Comparison of ENCODE assay signal across 17 cellular contexts in the genomic region with DNA sequence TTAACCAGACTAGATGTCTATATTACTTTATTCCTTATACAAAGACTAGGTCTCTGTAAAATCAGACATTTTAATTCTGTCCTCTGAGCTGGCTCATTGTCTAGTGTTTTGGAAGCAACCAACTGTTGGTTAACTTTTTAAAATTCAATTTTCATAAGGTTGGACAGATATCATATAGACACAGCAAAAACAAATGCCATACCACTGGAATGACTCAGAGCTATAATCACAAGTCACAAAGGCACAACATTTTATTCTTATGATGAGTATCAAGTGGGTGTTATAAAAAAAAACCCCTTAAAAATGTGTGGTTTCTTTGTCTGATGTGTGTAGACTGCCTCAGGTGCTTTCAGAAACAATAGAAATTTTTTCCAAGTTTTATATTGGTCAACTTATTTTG.
A peak's percentile ranks its signal among the peaks of the same experiment; 100 is the strongest.
DNase-seq lines count a peak whose midpoint lies in the region; ATAC-seq and TF ChIP-seq lines count a peak whose summit lies in the region.
"Had no signal": no experiment of that assay in that cellular context is flagged by ENCODE, and none has a peak within 500 bp of the region (broad histone marks: within the 10 kb centered on the region; RNA-seq: fewer than 3 reads in every experiment).

No MANE protein-coding gene starts in this region.

- H3K9me3 ChIP-seq in PC-3 (ENCODE audit: low read length) (no peaks in the 10 kb centered on the region), osteoblast (ENCODE audit: low read depth, low read length) (no peaks in the 10 kb centered on the region)
- H3K9me3 ChIP-seq: pancreas had no signal

- peak; percentile 85 for DNase-seq in EH (ENCODE audit: low read depth)
- DNase-seq in PC-3 = peak; percentile 81
- peak; percentile 80 for DNase-seq in choroid plexus epithelial cell (ENCODE audit: low read depth)
- DNase-seq in osteoblast (ENCODE audit: insufficient read length, low spot score, missing footprints) = no peak
- no peak for DNase-seq in stimulated activated CD4-positive, alpha-beta T cell treated with anti-CD3 and anti-CD28 coated beads, Interleukin-2, amount 100 ng/mL, for 24 hours
- DNase-seq in C1 segment of cervical spinal cord (lab: John Stamatoyannopoulos, UW) = no peak
- DNase-seq in amygdala (lab: John Stamatoyannopoulos, UW) = no peak
- DNase-seq in islet precursor cell = no peak
- DNase-seq: activated CD8-positive, alpha-beta memory T cell treated with anti-CD3 and anti-CD28 coated beads, Interleukin-2, amount 10 ng/mL, durations not matched to agents 7 days and 5 days; activated naive CD4-positive, alpha-beta T cell treated with anti-CD3 and anti-CD28 coated beads, Interleukin-2, amount 10 ng/mL, durations not matched to agents 7 days and 5 days; CD8-positive, alpha-beta T cell; hippocampal formation; MV-4-11; OCI-M1; pancreas had no signal

- no peaks in the 10 kb centered on the region for H3F3A ChIP-seq in PC-3 (ENCODE audit: low read length, unreplicated experiment)

- H2AFZ ChIP-seq in PC-3 (ENCODE audit: low read length) (no peak overlapping the region), osteoblast (ENCODE audit: low read length) (no peak overlapping the region)

- H3K9me2 ChIP-seq in PC-3 (replicated peaks; ENCODE audit: low read length) = no peaks in the 10 kb centered on the region

- H3K27ac ChIP-seq in PC-3 (ENCODE audit: low read length) (peak overlapping the region; percentile 49), osteoblast (ENCODE audit: low read depth, low read length) (peak overlapping the region; percentile 71)
- H3K27ac ChIP-seq: pancreas had no signal

- intact Hi-C loops in PC-3 (cut with micrococcal nuclease) = loop anchor here (5.0 to 10.0 kb wide), 2 partner anchors 149 to 294 kb away; a partner anchor contains a TSS

- H3K36me3 ChIP-seq in PC-3 (ENCODE audit: low read depth, low read length) (no peaks in the 10 kb centered on the region), osteoblast (ENCODE audit: insufficient read depth, low read length) (no peaks in the 10 kb centered on the region)
- H3K36me3 ChIP-seq: pancreas had no signal

- peaks cover 30% of the 10 kb centered on the region for H3K4me1 ChIP-seq in PC-3 (ENCODE audit: insufficient read depth, low read length)
- H3K4me1 ChIP-seq in osteoblast (ENCODE audit: insufficient read depth, low read length) = peaks cover 48% of the 10 kb centered on the region

- H3K4me2 ChIP-seq in PC-3 (ENCODE audit: low read length) (peak overlapping the region; percentile 17; the same call in 1 of the 2 replicates), osteoblast (ENCODE audit: insufficient read depth, low read length) (no peak overlapping the region)

- TF ChIP-seq CTCF in PC-3 (conservative IDR thresholded peaks at IDR 0.05; ENCODE audit: low read depth, low read length) (no peak), choroid plexus epithelial cell (conservative IDR thresholded peaks at IDR 0.05; ENCODE audit: low read depth, low read length) (no peak), osteoblast (IDR thresholded peaks at IDR 0.05; ENCODE audit: extremely low read depth, low read depth, low read length) (no peak)

- peak; percentile 89 for ATAC-seq in PC-3
- ATAC-seq: activated CD8-positive, alpha-beta memory T cell treated with anti-CD3 and anti-CD28 coated beads, Interleukin-2, amount 10 ng/mL, durations not matched to agents 7 days and 5 days; CD8-positive, alpha-beta T cell; pancreas; stimulated activated effector memory CD8-positive, alpha-beta T cell treated with anti-CD3 and anti-CD28 coated beads, Interleukin-12 subunit alpha, Interleukin-12 subunit beta, amount 100 ng/mL, for 72 hours had no signal

- H3K9ac ChIP-seq in PC-3 (ENCODE audit: low read length) = no peak overlapping the region

- no peaks in the 10 kb centered on the region for H4K20me1 ChIP-seq in PC-3 (ENCODE audit: low read length)
- H4K20me1 ChIP-seq in osteoblast (ENCODE audit: insufficient read depth, low read length) = no peaks in the 10 kb centered on the region

- POLR2A ChIA-PET in PC-3 (lab: Charles Lee; ENCODE audit: unreplicated experiment) = no interaction called here

- CTCF ChIA-PET in PC-3 (lab: Charles Lee) = interaction anchor here (0.6 kb wide), 1 partner anchor 368 kb away, joined by 3 read pairs; no protein-coding TSS in a partner anchor

- no TSS peak for BruUV-seq in PC-3 (replicated peaks; lab: Mats Ljungman, UMichigan)

- H3K27me3 ChIP-seq in PC-3 (ENCODE audit: low read length) (no peaks in the 10 kb centered on the region), osteoblast (ENCODE audit: insufficient read depth, low read length) (no peaks in the 10 kb centered on the region)
- H3K27me3 ChIP-seq: pancreas had no signal

- H3K79me2 ChIP-seq in PC-3 (ENCODE audit: low read length) = no peaks in the 10 kb centered on the region
- H3K79me2 ChIP-seq in osteoblast (ENCODE audit: insufficient read depth, low read length) = no peaks in the 10 kb centered on the region

- no peak overlapping the region for H3K4me3 ChIP-seq in PC-3 (ENCODE audit: low read length)
- H3K4me3 ChIP-seq in choroid plexus epithelial cell (ENCODE audit: low read depth, low read length) = no peak overlapping the region
- no peak overlapping the region for H3K4me3 ChIP-seq in osteoblast (ENCODE audit: insufficient read depth, low read length)
- H3K4me3 ChIP-seq: lung, pancreas had no signal

Comparison
In these comparisons a context has a peak if more than half of its experiments do, and no peak if none do; other contexts are left out.
1. DNase-seq: peak in EH (single experiment), PC-3 (single experiment) and choroid plexus epithelial cell (single experiment); none in osteoblast (single experiment), stimulated activated CD4-positive, alpha-beta T cell treated with anti-CD3 and anti-CD28 coated beads, Interleukin-2, amount 100 ng/mL, for 24 hours (0 of 2), C1 segment of cervical spinal cord (0 of 14), amygdala (0 of 56) and islet precursor cell (single experiment).